Comparison of ENCODE assay signal across 8 cellular contexts in genomic region chr13:110716235-110716505, GRCh38. TPM values are rescaled to one million over a fixed set of nuclear protein-coding genes. Genes with fewer than 3 reads are reported as not detected.
DNase-seq lines count a peak whose midpoint lies in the region; ATAC-seq and TF ChIP-seq lines count a peak whose summit lies in the region.

No MANE protein-coding gene starts in this region.

- no peaks in the 10 kb centered on the region for H3K27me3 ChIP-seq in KMS-11 (ENCODE audit: insufficient read depth, low read depth)

- peaks cover 0 to 4% (median 2%) of the 10 kb centered on the region in 3 donors for H3K27me3 Mint-ChIP-seq in CD14-positive monocyte (ENCODE audit: low read depth in 3 of 3)
- no peaks in the 10 kb centered on the region for H3K27me3 Mint-ChIP-seq in stimulated activated naive CD8-positive, alpha-beta T cell treated with anti-CD3 and anti-CD28 coated beads, Interleukin-15, amount 100 ng/mL, for 72 hours

- peak overlapping the region; percentile 58 to 90 (median 85) for H3K27ac Mint-ChIP-seq in CD14-positive monocyte
- peak overlapping the region; percentile 78 to 99 for H3K27ac Mint-ChIP-seq in stimulated activated naive CD8-positive, alpha-beta T cell treated with anti-CD3 and anti-CD28 coated beads, Interleukin-15, amount 100 ng/mL, for 72 hours

- DNase-seq in CD14-positive monocyte (ENCODE audit: low spot score), result no peak
- no peak for DNase-seq in astrocyte of the cerebellum (ENCODE audit: low read depth)
- peak; percentile 31 for DNase-seq in iris pigment epithelial cell (ENCODE audit: low read depth)
- DNase-seq in stimulated activated naive CD8-positive, alpha-beta T cell treated with anti-CD3 and anti-CD28 coated beads, Interleukin-15, amount 100 ng/mL, for 72 hours, result no peak
- DNase-seq in iPS-NIHi7 (ENCODE audit: extremely low spot score), result no peak
- DNase-seq in NCI-H2227 (lab: John Stamatoyannopoulos, UW; ENCODE audit: unreplicated experiment), result no peak

- H3K36me3 ChIP-seq in KMS-11 (ENCODE audit: insufficient read depth), result no peaks in the 10 kb centered on the region

- no peaks in the 10 kb centered on the region for H4K20me1 ChIP-seq in KMS-11 (ENCODE audit: insufficient read depth)

- ATAC-seq in stimulated activated naive CD8-positive, alpha-beta T cell treated with anti-CD3 and anti-CD28 coated beads, Interleukin-15, amount 100 ng/mL, for 72 hours, result no peak
- no peak for ATAC-seq in GM18498 (IDR thresholded peaks at IDR 0.05; ENCODE audit: unreplicated experiment)

- H3K4me1 ChIP-seq in KMS-11 (ENCODE audit: low read depth, poor library complexity, severe bottlenecking), result peaks cover 16% of the 10 kb centered on the region

- H3K4me2 ChIP-seq in KMS-11, result peak overlapping the region; percentile 58

- peak overlapping the region; percentile 63; the same call in 1 of the 2 replicates for H3K9ac ChIP-seq in KMS-11

- peaks cover 0 to 2% (median 0%) of the 10 kb centered on the region in 7 donors for H3K9me3 Mint-ChIP-seq in CD14-positive monocyte
- H3K9me3 Mint-ChIP-seq in stimulated activated naive CD8-positive, alpha-beta T cell treated with anti-CD3 and anti-CD28 coated beads, Interleukin-15, amount 100 ng/mL, for 72 hours, result no peaks in the 10 kb centered on the region

- H3K4me3 Mint-ChIP-seq in CD14-positive monocyte, result peak overlapping the region; percentile 96
- H3K4me3 Mint-ChIP-seq in stimulated activated naive CD8-positive, alpha-beta T cell treated with anti-CD3 and anti-CD28 coated beads, Interleukin-15, amount 100 ng/mL, for 72 hours, result peak overlapping the region; percentile 98 to 99

- peak overlapping the region; percentile 38; the same call in 1 of the 2 replicates for H3K27ac ChIP-seq in KMS-11

- H3K36me3 Mint-ChIP-seq in CD14-positive monocyte, result peaks cover 16 to 24% of the 10 kb centered on the region in 2 donors

- H3K4me1 Mint-ChIP-seq in CD14-positive monocyte, result peaks cover 29% of the 10 kb centered on the region
- H3K4me1 Mint-ChIP-seq in stimulated activated naive CD8-positive, alpha-beta T cell treated with anti-CD3 and anti-CD28 coated beads, Interleukin-15, amount 100 ng/mL, for 72 hours, result peaks cover 28% of the 10 kb centered on the region

- H3K4me3 ChIP-seq in KMS-11 (IDR thresholded peaks at IDR 0.05; ENCODE audit: insufficient read depth, low read depth, low read length) (no peak overlapping the region), astrocyte of the cerebellum (ENCODE audit: low read depth, low read length) (peak overlapping the region; percentile 97)

- peaks cover 34% of the 10 kb centered on the region for H3K79me2 ChIP-seq in KMS-11 (ENCODE audit: insufficient read depth, low read depth)

- H2AFZ ChIP-seq in KMS-11 (ENCODE audit: low read depth), result peak overlapping the region; percentile 44; the same call in 1 of the 2 replicates

- intact Hi-C loops in CD14-positive monocyte (cut with micrococcal nuclease), result loop anchor here (5.0 to 10.0 kb wide), 6 partner anchors 34 to 439 kb away; partner anchors contain the start of genes ANKRD10 (in 1 of the 2) and RAB20 (in 1 of the 2)

- in situ Hi-C loops in astrocyte of the cerebellum (cut with HindIII; ENCODE audit: low sequenced_read_pairs), result no loop called here

- TF ChIP-seq CTCF in CD14-positive monocyte (IDR thresholded peaks at IDR 0.05) (no peak), KMS-11 (conservative IDR thresholded peaks at IDR 0.05; ENCODE audit: low read depth, low read length) (no peak), astrocyte of the cerebellum (IDR thresholded peaks at IDR 0.05; ENCODE audit: low read depth, low read length, missing control alignments) (no peak)

RNA-seq across cellular contexts. Expression of gene ING1, which starts 2.7 kb away (rescaled TPM):
- polyA plus RNA-seq in CD14-positive monocyte, result 10 to 100 TPM in 1 of 2 donors, 1 to 10 TPM in 1; 8.4 to 11.8 TPM

RNA-seq across cellular contexts. Expression of gene CARS2, which starts 10.3 kb away (rescaled TPM):
- 100 to 1,000 TPM; 130 to 227 TPM for polyA plus RNA-seq in CD14-positive monocyte
